29 cellular contexts compared by ENCODE assay signal in genomic region chr2:152384992-152385391, GRCh38.
"Had no signal": no experiment of that assay in that cellular context is flagged by ENCODE, and none has a peak within 500 bp of the region (broad histone marks: within the 10 kb centered on the region; RNA-seq: fewer than 3 reads in every experiment).

No MANE protein-coding gene starts in this region.

- H3K27ac Mint-ChIP-seq: naive B cell; naive thymus-derived CD8-positive, alpha-beta T cell; natural killer cell treated with Interleukin-12 subunit alpha and Interleukin-12 subunit beta and Interleukin-15 and Interleukin-18, amount 100 ng/mL, for 72 hours; stimulated activated memory B cell treated with anti-CD40 and anti-IgM and Interleukin-4, amounts not matched to agents 10 μg/mL and 1 μg/mL and 100 μg/mL, for 72 hours; stimulated activated naive CD8-positive, alpha-beta T cell treated with anti-CD3 and anti-CD28 coated beads, Interleukin-15, amount 100 ng/mL, for 72 hours; type B pancreatic cell had no signal

- H3K4me2 ChIP-seq: smooth muscle cell had no signal

- H3K27me3 Mint-ChIP-seq: naive B cell; stimulated activated memory B cell treated with anti-CD40 and anti-IgM and Interleukin-4, amounts not matched to agents 10 μg/mL and 1 μg/mL and 100 μg/mL, for 72 hours; stimulated activated naive CD8-positive, alpha-beta T cell treated with anti-CD3 and anti-CD28 coated beads, Interleukin-15, amount 100 ng/mL, for 72 hours; type B pancreatic cell had no signal

- FAIRE-seq: pancreas had no signal

- H3K9me3 Mint-ChIP-seq: natural killer cell treated with Interleukin-12 subunit alpha and Interleukin-12 subunit beta and Interleukin-15 and Interleukin-18, amount 100 ng/mL, for 72 hours; stimulated activated memory B cell treated with anti-CD40 and anti-IgM and Interleukin-4, amounts not matched to agents 10 μg/mL and 1 μg/mL and 100 μg/mL, for 72 hours had no signal

- H3K9me3 ChIP-seq: neutrophil, pancreas, prostate gland, right lobe of liver, spleen, suprapubic skin, testis, tibial artery, transverse colon, upper lobe of right lung, uterus had no signal

- H3K4me1 ChIP-seq: pancreas, prostate gland, right lobe of liver, testis had no signal

- ATAC-seq: naive thymus-derived CD8-positive, alpha-beta T cell; natural killer cell treated with Interleukin-12 subunit alpha and Interleukin-12 subunit beta and Interleukin-15 and Interleukin-18, amount 100 ng/mL, for 72 hours; pancreas; right cardiac atrium; stimulated activated memory B cell treated with anti-CD40 and anti-IgM and Interleukin-4, amounts not matched to agents 10 μg/mL and 1 μg/mL and 100 μg/mL, for 72 hours; stimulated activated naive CD8-positive, alpha-beta T cell treated with anti-CD3 and anti-CD28 coated beads, Interleukin-15, amount 100 ng/mL, for 72 hours; stimulated activated naive CD8-positive, alpha-beta T cell treated with anti-CD3 and anti-CD28 coated beads, Interleukin-15, Interleukin-2, amounts not matched to agents 100 U/mL and 50 U/mL, for 24 hours; upper lobe of right lung had no signal

- H3K36me3 ChIP-seq: neutrophil, pancreas, prostate gland, right lobe of liver, spleen, suprapubic skin, tibial artery, transverse colon, upper lobe of right lung, uterus had no signal

- H3K27ac ChIP-seq: neutrophil, pancreas, prostate gland, right lobe of liver, skin epidermis, spleen, suprapubic skin, testis, tibial artery, transverse colon, upper lobe of right lung, uterus had no signal

- H3K4me1 Mint-ChIP-seq: naive B cell; naive thymus-derived CD8-positive, alpha-beta T cell; stimulated activated memory B cell treated with anti-CD40 and anti-IgM and Interleukin-4, amounts not matched to agents 10 μg/mL and 1 μg/mL and 100 μg/mL, for 72 hours; stimulated activated naive CD8-positive, alpha-beta T cell treated with anti-CD3 and anti-CD28 coated beads, Interleukin-15, amount 100 ng/mL, for 72 hours had no signal

- H3K4me3 ChIP-seq: pancreas, prostate gland, right lobe of liver, skin epidermis, smooth muscle cell, spleen, suprapubic skin, testis, tibial artery, transverse colon, upper lobe of right lung, uterus had no signal

- DNase-seq: naive B cell; naive thymus-derived CD8-positive, alpha-beta T cell; nucleus accumbens; pancreas; right cardiac atrium; right lobe of liver; spleen; stimulated activated CD4-positive, alpha-beta T cell treated with anti-CD3 and anti-CD28 coated beads, Interleukin-12 subunit alpha, Interleukin-12 subunit beta, amount 100 ng/mL, for 4 hours; stimulated activated CD4-positive, alpha-beta T cell treated with anti-CD3 and anti-CD28 coated beads, Interleukin-1b, Interleukin-23, amount 100 ng/mL, for 48 hours; stimulated activated CD4-positive, alpha-beta T cell treated with anti-CD3 and anti-CD28 coated beads, Interleukin-4, amount 100 ng/mL, for 1 hour; stimulated activated CD4-positive, alpha-beta T cell treated with anti-CD3 and anti-CD28 coated beads, Interleukin-4, amount 100 ng/mL, for 4 hours; stimulated activated CD8-positive, alpha-beta memory T cell treated with anti-CD3 and anti-CD28 coated beads, Interleukin-4, amount 100 ng/mL, for 48 hours; stimulated activated naive CD4-positive, alpha-beta T cell; stimulated activated naive CD8-positive, alpha-beta T cell treated with anti-CD3 and anti-CD28 coated beads, Interleukin-15, amount 100 ng/mL, for 72 hours; stimulated activated naive CD8-positive, alpha-beta T cell treated with anti-CD3 and anti-CD28 coated beads, Interleukin-15, Interleukin-2, amounts not matched to agents 100 U/mL and 50 U/mL, for 24 hours; substantia nigra; testis; tibial artery; transverse colon; upper lobe of right lung; uterus had no signal

- H3K27me3 ChIP-seq: neutrophil, pancreas, right lobe of liver, spleen, suprapubic skin, testis, tibial artery, transverse colon, upper lobe of right lung, uterus had no signal

- H3K36me3 Mint-ChIP-seq: naive thymus-derived CD8-positive, alpha-beta T cell; natural killer cell treated with Interleukin-12 subunit alpha and Interleukin-12 subunit beta and Interleukin-15 and Interleukin-18, amount 100 ng/mL, for 72 hours; stimulated activated memory B cell treated with anti-CD40 and anti-IgM and Interleukin-4, amounts not matched to agents 10 μg/mL and 1 μg/mL and 100 μg/mL, for 72 hours had no signal

- H3K4me3 Mint-ChIP-seq: naive B cell; naive thymus-derived CD8-positive, alpha-beta T cell; natural killer cell treated with Interleukin-12 subunit alpha and Interleukin-12 subunit beta and Interleukin-15 and Interleukin-18, amount 100 ng/mL, for 72 hours; stimulated activated memory B cell treated with anti-CD40 and anti-IgM and Interleukin-4, amounts not matched to agents 10 μg/mL and 1 μg/mL and 100 μg/mL, for 72 hours; stimulated activated naive CD8-positive, alpha-beta T cell treated with anti-CD3 and anti-CD28 coated beads, Interleukin-15, amount 100 ng/mL, for 72 hours; type B pancreatic cell had no signal
